In the genomic region with DNA sequence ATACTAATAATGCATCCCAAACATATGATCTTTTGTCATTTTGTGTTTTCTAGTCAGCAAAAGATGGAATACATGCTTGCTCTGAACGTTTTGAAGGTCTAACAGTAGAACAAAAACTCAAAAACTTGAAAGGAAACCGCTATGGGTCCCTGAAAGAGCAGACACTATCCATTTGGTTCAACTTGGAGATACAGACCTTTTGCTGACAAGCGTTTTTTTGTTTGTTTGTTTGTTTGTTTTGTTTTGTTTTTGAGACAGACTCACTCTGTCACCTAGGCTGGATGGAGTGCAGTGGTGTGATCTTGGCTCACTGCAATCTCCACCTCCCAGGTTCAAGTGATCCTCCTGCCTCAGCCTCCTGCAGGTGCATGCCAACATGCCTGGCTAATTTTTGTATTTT, we compare ENCODE assay signal across 35 cellular contexts.
A peak's percentile ranks its signal among the peaks of the same experiment; 100 is the strongest.
DNase-seq lines count a peak whose midpoint lies in the region; ATAC-seq, FAIRE-seq and TF ChIP-seq lines count a peak whose summit lies in the region.
"Had no signal": no experiment of that assay in that cellular context is flagged by ENCODE, and none has a peak within 500 bp of the region (broad histone marks: within the 10 kb centered on the region; RNA-seq: fewer than 3 reads in every experiment).

No MANE protein-coding gene starts in this region.

- in situ Hi-C loops in HepG2 (cut with HindIII; ENCODE audit: extremely low pct_ligation_motif_present, low pct_unique_long_range_greater_than_20kb) (no loop called here), K562 (cut with MboI) (no loop called here)

- no peaks in the 10 kb centered on the region for H3K9me2 ChIP-seq in Karpas-422 (replicated peaks; ENCODE audit: insufficient read depth, low read length)

- CTCF ChIA-PET in HepG2 (lab: Yijun Ruan, JAX; ENCODE audit: low intra/inter-chr PET ratio, low total read pairs) (no interaction called here), K562 (lab: Yijun Ruan, JAX; ENCODE audit: low intra/inter-chr PET ratio) (no interaction called here)

- H3K4me1 ChIP-seq in HepG2 (ENCODE audit: insufficient read depth, low read length) (no peaks in the 10 kb centered on the region), right lobe of liver (no peaks in the 10 kb centered on the region), Karpas-422 (ENCODE audit: low read length) (peaks cover 55% of the 10 kb centered on the region), K562 (replicated peaks in 1 of 2; ENCODE audit: control insufficient read depth in 2 of 2, insufficient read depth in 2 of 2, low read length in 2 of 2) (no peaks in the 10 kb centered on the region), mesenchymal stem cell (ENCODE audit: control insufficient read depth, insufficient read depth, low read depth, low read length) (no peaks in the 10 kb centered on the region), esophagus squamous epithelium (peaks cover 0 to 8% (median 0%) of the 10 kb centered on the region in 3 donors)
- H3K4me1 ChIP-seq: A549; BE2C; BLaER1; BLaER1 treated with 17β-estradiol and CSF1 and Interleukin-3, amounts not matched to agents 10 nM and 100 nM; Caco-2 had no signal

- H4K8ac ChIP-seq in mesenchymal stem cell (ENCODE audit: low read length) = no peak overlapping the region

- no peak overlapping the region for H3K4ac ChIP-seq in mesenchymal stem cell (ENCODE audit: low read depth in 1 of 2, low read length in 2 of 2)

- no peak for DNase-seq in HepG2 (ENCODE audit: low spot score)
- DNase-seq in right lobe of liver = no peak
- no peak for DNase-seq in Karpas-422
- DNase-seq in K562 (ENCODE audit: extremely low read depth in 1 of 4, low spot score in 3 of 4) = no peak
- no peak for DNase-seq in mesenchymal stem cell
- DNase-seq in NCI-H2196 (lab: John Stamatoyannopoulos, UW; ENCODE audit: unreplicated experiment) = no peak
- DNase-seq in esophagus squamous epithelium (lab: John Stamatoyannopoulos, UW) = no peak
- DNase-seq: 8988T; ACHN; AML-193; BE2C; C1 segment of cervical spinal cord; Caco-2; Calu3; CD4-positive, alpha-beta memory T cell; CD4-positive, alpha-beta T cell; CD4-positive, CD25-positive, alpha-beta regulatory T cell; CD8-positive, alpha-beta memory T cell; CD8-positive, alpha-beta T cell; COR-L47; DMS 273 treated with DMSO at 0.1 percent for 48 hours; DMS153; DMS53; DMS79; DMS79 treated with DMSO at 0.1 percent for 48 hours; DND-41; EL had no signal

- POLR2A ChIA-PET in HepG2 (lab: Yijun Ruan, JAX) (no interaction called here), K562 (lab: Yijun Ruan, JAX) (no interaction called here)

- H3K4me3 ChIP-seq in HepG2 (replicated peaks in 1 of 3; ENCODE audit: insufficient read depth in 1 of 3, low read depth in 2 of 3, low read length in 3 of 3) (no peak overlapping the region), right lobe of liver (no peak overlapping the region), Karpas-422 (ENCODE audit: low read length) (peak overlapping the region; percentile 6; the same call in 1 of the 2 replicates), K562 (no peak overlapping the region), mesenchymal stem cell (ENCODE audit: insufficient read depth in 1 of 2, low read depth in 1 of 2, low read length in 2 of 2) (no peak overlapping the region), esophagus squamous epithelium (no peak overlapping the region)
- H3K4me3 ChIP-seq: A549; BLaER1; BLaER1 treated with 17β-estradiol and CSF1 and Interleukin-3, amounts not matched to agents 10 nM and 100 nM had no signal

- H3K18ac ChIP-seq in mesenchymal stem cell (ENCODE audit: low read depth in 1 of 2, low read length in 2 of 2) = no peak overlapping the region

- H3K9ac ChIP-seq in HepG2 (ENCODE audit: insufficient read depth, low read depth, low read length) (no peak overlapping the region), Karpas-422 (ENCODE audit: low read length) (peak overlapping the region; percentile 49), K562 (ENCODE audit: insufficient read depth in 1 of 2, low read depth in 2 of 2, low read length in 2 of 2) (no peak overlapping the region), mesenchymal stem cell (ENCODE audit: low read length) (peak overlapping the region; percentile 16)
- H3K9ac ChIP-seq: BLaER1; BLaER1 treated with 17β-estradiol and CSF1 and Interleukin-3, amounts not matched to agents 10 nM and 100 nM had no signal

- H3K9me3 ChIP-seq in HepG2 (ENCODE audit: low read length) = no peaks in the 10 kb centered on the region
- no peaks in the 10 kb centered on the region for H3K9me3 ChIP-seq in right lobe of liver
- no peaks in the 10 kb centered on the region for H3K9me3 ChIP-seq in Karpas-422 (ENCODE audit: low read length)
- no peaks in the 10 kb centered on the region; the same call in 1 of the 2 replicates for H3K9me3 ChIP-seq in K562 (replicated peaks; ENCODE audit: control insufficient read depth, insufficient read depth, low read depth, low read length)
- peaks cover 9% of the 10 kb centered on the region for H3K9me3 ChIP-seq in mesenchymal stem cell (ENCODE audit: control insufficient read depth, low read length)
- H3K9me3 ChIP-seq in esophagus squamous epithelium = no peaks in the 10 kb centered on the region
- H3K9me3 ChIP-seq: A549; BE2C; BLaER1; BLaER1 treated with 17β-estradiol and CSF1 and Interleukin-3, amounts not matched to agents 10 nM and 100 nM; Caco-2 had no signal

- BruUV-seq in HepG2 (replicated peaks; lab: Mats Ljungman, UMichigan) (no TSS peak), K562 (replicated peaks; lab: Mats Ljungman, UMichigan) (no TSS peak)

- H3K27ac ChIP-seq in HepG2 (ENCODE audit: extremely low read length, insufficient read depth, low read length) = no peak overlapping the region
- H3K27ac ChIP-seq in right lobe of liver = no peak overlapping the region
- H3K27ac ChIP-seq in Karpas-422 (ENCODE audit: low read length) = peak overlapping the region; percentile 95
- H3K27ac ChIP-seq in K562 (ENCODE audit: extremely low read depth, low read depth, low read length) = no peak overlapping the region
- H3K27ac ChIP-seq in mesenchymal stem cell (ENCODE audit: low read length, poor library complexity, severe bottlenecking) = no peak overlapping the region
- no peak overlapping the region for H3K27ac ChIP-seq in esophagus squamous epithelium
- H3K27ac ChIP-seq: 22Rv1; A549; BLaER1; BLaER1 treated with 17β-estradiol and CSF1 and Interleukin-3, amounts not matched to agents 10 nM and 100 nM; C4-2B had no signal

- no peak for TF ChIP-seq POLR2A in HepG2 (IDR thresholded peaks at IDR 0.05; ENCODE audit: insufficient read depth in 1 of 2, low read depth in 2 of 2, low read length in 2 of 2)
- no peak for TF ChIP-seq POLR2A in right lobe of liver (IDR thresholded peaks at IDR 0.05)
- no peak for TF ChIP-seq POLR2A in K562 (conservative IDR thresholded peaks at IDR 0.05)
- TF ChIP-seq POLR2A in esophagus squamous epithelium (IDR thresholded peaks at IDR 0.05) = no peak

- TF ChIP-seq RAD21 in HepG2 (CRISPR knock-in tag; IDR thresholded peaks at IDR 0.05) (no peak), K562 (CRISPR knock-in tag; conservative IDR thresholded peaks at IDR 0.05 in 1 of 2, IDR thresholded peaks at IDR 0.05 in 1 of 2) (no peak)

- H3K4me2 ChIP-seq in HepG2 (ENCODE audit: low read depth, low read length) (no peak overlapping the region), Karpas-422 (ENCODE audit: low read depth, low read length, poor library complexity, severe bottlenecking) (peak overlapping the region; percentile 70), K562 (ENCODE audit: insufficient read depth, low read length) (no peak overlapping the region), mesenchymal stem cell (ENCODE audit: low read length, poor library complexity, severe bottlenecking) (no peak overlapping the region)
- H3K4me2 ChIP-seq: A549; BLaER1; BLaER1 treated with 17β-estradiol and CSF1 and Interleukin-3, amounts not matched to agents 10 nM and 100 nM had no signal

- H2BK12ac ChIP-seq in mesenchymal stem cell (ENCODE audit: low read length in 2 of 2) = no peak overlapping the region

- no peaks in the 10 kb centered on the region for H3K9me1 ChIP-seq in K562 (ENCODE audit: control insufficient read depth, insufficient read depth, low read length)

- H3K36me3 ChIP-seq in HepG2 (replicated peaks in 1 of 2; ENCODE audit: control insufficient read depth in 1 of 2, insufficient read depth in 2 of 2, low read length in 2 of 2) = no peaks in the 10 kb centered on the region
- H3K36me3 ChIP-seq in right lobe of liver = no peaks in the 10 kb centered on the region
- H3K36me3 ChIP-seq in Karpas-422 (ENCODE audit: insufficient read depth, low read length) = no peaks in the 10 kb centered on the region
- no peaks in the 10 kb centered on the region for H3K36me3 ChIP-seq in K562 (ENCODE audit: control insufficient read depth, insufficient read depth, low read length)
- no peaks in the 10 kb centered on the region for H3K36me3 ChIP-seq in mesenchymal stem cell (ENCODE audit: control insufficient read depth in 1 of 2, insufficient read depth in 2 of 2, low read depth in 1 of 2, low read length in 2 of 2)
- H3K36me3 ChIP-seq in esophagus squamous epithelium = no peaks in the 10 kb centered on the region
- H3K36me3 ChIP-seq: BE2C; BLaER1; BLaER1 treated with 17β-estradiol and CSF1 and Interleukin-3, amounts not matched to agents 10 nM and 100 nM had no signal

- H2AFZ ChIP-seq in HepG2 (ENCODE audit: low read length) (no peak overlapping the region), Karpas-422 (ENCODE audit: low read length) (peak overlapping the region; percentile 34; the same call in 1 of the 2 replicates), K562 (ENCODE audit: low read depth, low read length) (no peak overlapping the region), mesenchymal stem cell (ENCODE audit: low read depth, low read length) (no peak overlapping the region)

- H2AK5ac ChIP-seq in mesenchymal stem cell (ENCODE audit: low read length, severe bottlenecking) = no peak overlapping the region

- no peak overlapping the region for H3K23ac ChIP-seq in mesenchymal stem cell (ENCODE audit: low read length in 2 of 2)

- no peak overlapping the region for H2BK5ac ChIP-seq in mesenchymal stem cell (ENCODE audit: low read depth, low read length, poor library complexity, severe bottlenecking)

- FAIRE-seq in HepG2 (lab: Jason Lieb, UNC) (no peak), K562 (lab: Jason Lieb, UNC) (no peak)
- FAIRE-seq: A204.1, A549, D721Med had no signal

- no peaks in the 10 kb centered on the region for H4K20me1 ChIP-seq in HepG2 (ENCODE audit: insufficient read depth, low read length)
- no peaks in the 10 kb centered on the region for H4K20me1 ChIP-seq in Karpas-422 (ENCODE audit: insufficient read depth, low read depth, low read length)
- no peaks in the 10 kb centered on the region for H4K20me1 ChIP-seq in K562 (replicated peaks; ENCODE audit: control insufficient read depth, insufficient read depth, low read length)
- H4K20me1 ChIP-seq: BLaER1; BLaER1 treated with 17β-estradiol and CSF1 and Interleukin-3, amounts not matched to agents 10 nM and 100 nM had no signal

- no peak overlapping the region for H2BK120ac ChIP-seq in mesenchymal stem cell (ENCODE audit: low read depth, low read length)

- H3K14ac ChIP-seq in mesenchymal stem cell (ENCODE audit: low read length in 2 of 2) = no peak overlapping the region

- no peak overlapping the region for H2BK15ac ChIP-seq in mesenchymal stem cell (ENCODE audit: low read depth, poor library complexity, severe bottlenecking)

- no peak for ATAC-seq in HepG2
- ATAC-seq in right lobe of liver = no peak
- ATAC-seq in K562 = no peak
- no peak for ATAC-seq in HG03457 (IDR thresholded peaks at IDR 0.05; ENCODE audit: unreplicated experiment)
- ATAC-seq: A549; CD8-positive, alpha-beta T cell had no signal

- WGBS in HepG2 (ENCODE audit: low lambda C conversion rate) = 5% methylated on average over 3 of the region's 3 CpGs
- WGBS in right lobe of liver (ENCODE audit: insufficient coverage, low coverage, low lambda C conversion rate, missing lambda C conversion rate) = 17% methylated on average over 3 of the region's 3 CpGs
- 0% methylated on average over 3 of the region's 3 CpGs for WGBS in K562 (ENCODE audit: insufficient coverage, low coverage, missing lambda C conversion rate)
- WGBS in mesenchymal stem cell = 78% methylated on average over 3 of the region's 3 CpGs
- 48 to 65% methylated on average over 3 of the region's 3 CpGs for WGBS in esophagus squamous epithelium, 2 donors

- intact Hi-C loops in HepG2 (cut with micrococcal nuclease; ENCODE audit: unreplicated experiment) (no loop called here), right lobe of liver (cut with DNase I) (no loop called here), K562 (cut with micrococcal nuclease) (no loop called here), esophagus squamous epithelium (cut with DNase I) (no loop called here)

- TF ChIP-seq EP300 in HepG2 (IDR thresholded peaks at IDR 0.05; ENCODE audit: low read depth in 2 of 2, low read length in 2 of 2) (no peak), HepG2 (CRISPR knock-in tag; IDR thresholded peaks at IDR 0.05; ENCODE audit: borderline replicate concordance) (no peak), K562 (IDR thresholded peaks at IDR 0.05; ENCODE audit: low read length) (no peak)

- H3K27me3 ChIP-seq in HepG2 (ENCODE audit: control insufficient read depth in 1 of 2, insufficient read depth in 2 of 2, low read length in 2 of 2) = no peaks in the 10 kb centered on the region
- no peaks in the 10 kb centered on the region for H3K27me3 ChIP-seq in right lobe of liver
- H3K27me3 ChIP-seq in Karpas-422 (ENCODE audit: low read length) = no peaks in the 10 kb centered on the region
- no peaks in the 10 kb centered on the region for H3K27me3 ChIP-seq in K562 (ENCODE audit: control insufficient read depth in 2 of 2, insufficient read depth in 2 of 2, low read length in 2 of 2)
- no peaks in the 10 kb centered on the region for H3K27me3 ChIP-seq in mesenchymal stem cell (ENCODE audit: control insufficient read depth in 1 of 2, insufficient read depth in 1 of 2, low read length in 2 of 2)
- no peaks in the 10 kb centered on the region for H3K27me3 ChIP-seq in esophagus squamous epithelium
- H3K27me3 ChIP-seq: BE2C; BLaER1; BLaER1 treated with 17β-estradiol and CSF1 and Interleukin-3, amounts not matched to agents 10 nM and 100 nM had no signal

- H4K91ac ChIP-seq in mesenchymal stem cell (ENCODE audit: low read length) = no peak overlapping the region

- H3K79me2 ChIP-seq in HepG2 (ENCODE audit: insufficient read depth, low read length) (no peaks in the 10 kb centered on the region), Karpas-422 (ENCODE audit: low read length) (no peaks in the 10 kb centered on the region), K562 (ENCODE audit: control insufficient read depth, insufficient read depth, low read length) (no peaks in the 10 kb centered on the region)

- TF ChIP-seq CTCF in HepG2 (CRISPR knock-in tag; IDR thresholded peaks at IDR 0.05) = no peak
- TF ChIP-seq CTCF in right lobe of liver (IDR thresholded peaks at IDR 0.05) = no peak
- TF ChIP-seq CTCF in K562 (IDR thresholded peaks at IDR 0.05 in 2 of 3, conservative IDR thresholded peaks at IDR 0.05 in 1 of 3; ENCODE audit: insufficient read depth in 2 of 3, low read depth in 1 of 3, low read length in 3 of 3) = no peak
- no peak for TF ChIP-seq CTCF in esophagus squamous epithelium (IDR thresholded peaks at IDR 0.05)

- H3K79me1 ChIP-seq in mesenchymal stem cell (replicated peaks; ENCODE audit: low read length, poor library complexity, severe bottlenecking) = no peaks in the 10 kb centered on the region

Comparison
In these comparisons a context has a peak if more than half of its experiments do, and no peak if none do; other contexts are left out.
1. H3K9ac ChIP-seq: peak in Karpas-422 (single experiment) and mesenchymal stem cell (single experiment); none in HepG2 (single experiment) and K562 (0 of 2).